19 cellular contexts compared by ENCODE assay signal in the genomic region with DNA sequence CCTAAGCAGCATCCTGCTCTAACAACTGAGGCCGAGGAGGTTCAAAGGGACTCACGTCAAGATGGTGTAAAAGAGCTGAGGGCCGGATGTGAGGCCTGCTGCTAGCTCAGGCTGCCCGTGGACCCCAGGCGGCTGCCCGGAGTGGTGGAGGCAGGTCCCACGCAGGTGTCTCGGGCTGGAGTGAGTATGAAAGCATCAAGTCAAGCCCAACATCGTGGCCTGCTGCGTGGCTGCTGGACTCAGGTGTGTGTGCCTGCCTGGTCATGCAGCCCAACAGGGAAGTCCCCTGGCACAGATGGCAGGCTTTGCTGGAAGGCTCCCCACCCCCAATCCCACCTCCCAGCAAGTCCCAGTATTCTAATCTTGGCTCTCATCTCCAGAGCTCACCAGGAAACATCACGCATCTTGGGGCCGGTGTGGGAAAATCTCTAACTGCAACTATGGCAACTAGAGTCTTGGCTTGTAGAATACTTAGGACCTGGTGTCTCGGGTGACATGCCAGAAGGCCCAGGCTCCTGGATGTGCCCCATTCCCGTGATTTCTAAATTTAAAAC.
"Had no signal": no experiment of that assay in that cellular context is flagged by ENCODE, and none has a peak within 500 bp of the region (broad histone marks: within the 10 kb centered on the region; RNA-seq: fewer than 3 reads in every experiment).

No MANE protein-coding gene starts in this region.

- H3K4me3 Mint-ChIP-seq: immature natural killer cell; natural killer cell; stimulated activated naive CD8-positive, alpha-beta T cell treated with anti-CD3 and anti-CD28 coated beads, Interleukin-15, amount 100 ng/mL, for 72 hours had no signal

- H3K9me3 Mint-ChIP-seq: immature natural killer cell; natural killer cell; stimulated activated naive CD8-positive, alpha-beta T cell treated with anti-CD3 and anti-CD28 coated beads, Interleukin-15, amount 100 ng/mL, for 72 hours had no signal

- H3K4me3 ChIP-seq: adrenal gland, esophagus squamous epithelium, suprapubic skin, transverse colon had no signal

- DNase-seq: activated CD4-positive, alpha-beta T cell treated with anti-CD3 and anti-CD28 coated beads for 1 hour; activated CD8-positive, alpha-beta memory T cell treated with anti-CD3 and anti-CD28 coated beads for 24 hours; activated CD8-positive, alpha-beta memory T cell treated with anti-CD3 and anti-CD28 coated beads, Interleukin-2, amount 50 U/mL, for 48 hours; activated effector memory CD4-positive, alpha-beta T cell treated with anti-CD3 and anti-CD28 coated beads, Interleukin-2, amount 50 U/mL, for 16 hours; activated naive CD4-positive, alpha-beta T cell treated with anti-CD3 and anti-CD28 coated beads, Interleukin-2, amount 50 U/mL, for 16 hours; activated T-cell treated with anti-CD3 and anti-CD28 coated beads, Interleukin-2, amount 50 U/mL, for 48 hours; adrenal gland; dermis blood vessel endothelial cell; effector memory CD4-positive, alpha-beta T cell; esophagus squamous epithelium; immature natural killer cell; natural killer cell; stimulated activated naive CD8-positive, alpha-beta T cell treated with anti-CD3 and anti-CD28 coated beads, Interleukin-15, amount 100 ng/mL, for 72 hours; T-helper 2 cell; transverse colon; WERI-Rb-1 had no signal

- H3K27me3 ChIP-seq: adrenal gland, esophagus squamous epithelium, suprapubic skin, transverse colon had no signal

- H3K36me3 Mint-ChIP-seq: immature natural killer cell, natural killer cell had no signal

- H3K36me3 ChIP-seq: adrenal gland, transverse colon, WERI-Rb-1 had no signal

- H3K27ac ChIP-seq: adrenal gland, esophagus squamous epithelium, suprapubic skin, transverse colon, WERI-Rb-1 had no signal

- H3K9me3 ChIP-seq: adrenal gland, esophagus squamous epithelium, suprapubic skin, transverse colon had no signal

- FAIRE-seq: bronchial epithelial cell had no signal

- H3K27ac Mint-ChIP-seq: progenitor cell of endocrine pancreas had no signal

- ATAC-seq: natural killer cell; stimulated activated naive CD8-positive, alpha-beta T cell treated with anti-CD3 and anti-CD28 coated beads, Interleukin-15, amount 100 ng/mL, for 72 hours had no signal
